ENCODE assay signal across 27 cellular contexts in genomic region chr1:233439721-233440120, GRCh38.
"Had no signal": no experiment of that assay in that cellular context is flagged by ENCODE, and none has a peak within 500 bp of the region (broad histone marks: within the 10 kb centered on the region; RNA-seq: fewer than 3 reads in every experiment).

No MANE protein-coding gene starts in this region.

- FAIRE-seq: bronchial epithelial cell, RCC 7860 had no signal

- H3K4me1 ChIP-seq: SJSA1 had no signal

- H3K4me3 ChIP-seq: body of pancreas, SJSA1 had no signal

- H3K27ac Mint-ChIP-seq: activated CD4-positive, alpha-beta memory T cell treated with anti-CD3 and anti-CD28 coated beads for 36 hours; activated CD4-positive, alpha-beta T cell treated with anti-CD3 and anti-CD28 coated beads, Interleukin-2, amount 10 ng/mL, durations not matched to agents 7 days and 5 days; activated naive CD4-positive, alpha-beta T cell treated with anti-CD3 and anti-CD28 coated beads, Interleukin-2, amount 50 U/mL, for 72 hours; activated naive CD8-positive, alpha-beta T cell treated with anti-CD3 and anti-CD28 coated beads, Interleukin-2, amount 50 U/mL, for 24 hours; IgD-negative memory B cell; T-helper 2 cell treated with Interferon-gamma antibody and Interleukin-4, amounts not matched to agents 5 μg/mL and 100 μg/mL, for 36 hours had no signal

- H3K9me3 ChIP-seq: body of pancreas, SJSA1 had no signal

- H3K4me1 Mint-ChIP-seq: activated CD4-positive, alpha-beta T cell treated with anti-CD3 and anti-CD28 coated beads, Interleukin-2, amount 10 ng/mL, durations not matched to agents 7 days and 5 days; activated naive CD8-positive, alpha-beta T cell treated with anti-CD3 and anti-CD28 coated beads, Interleukin-2, amount 50 U/mL, for 24 hours; IgD-negative memory B cell had no signal

- H3K36me3 Mint-ChIP-seq: activated CD4-positive, alpha-beta memory T cell treated with anti-CD3 and anti-CD28 coated beads for 36 hours; IgD-negative memory B cell had no signal

- H3K27ac ChIP-seq: body of pancreas, SJSA1 had no signal

- H3K36me3 ChIP-seq: SJSA1 had no signal

- H3K4me3 Mint-ChIP-seq: activated CD4-positive, alpha-beta memory T cell treated with anti-CD3 and anti-CD28 coated beads for 36 hours; activated CD4-positive, alpha-beta T cell treated with anti-CD3 and anti-CD28 coated beads, Interleukin-2, amount 10 ng/mL, durations not matched to agents 7 days and 5 days; activated naive CD8-positive, alpha-beta T cell treated with anti-CD3 and anti-CD28 coated beads, Interleukin-2, amount 50 U/mL, for 24 hours; activated T-cell treated with anti-CD3 and anti-CD28 coated beads, Interleukin-2, amount 50 U/mL, for 4 hours; IgD-negative memory B cell; T-helper 2 cell treated with Interferon-gamma antibody and Interleukin-4, amounts not matched to agents 5 μg/mL and 100 μg/mL, for 36 hours had no signal

- H3K9me3 Mint-ChIP-seq: activated CD4-positive, alpha-beta memory T cell treated with anti-CD3 and anti-CD28 coated beads for 36 hours; activated CD4-positive, alpha-beta T cell treated with anti-CD3 and anti-CD28 coated beads, Interleukin-2, amount 10 ng/mL, durations not matched to agents 7 days and 5 days; activated naive CD4-positive, alpha-beta T cell treated with anti-CD3 and anti-CD28 coated beads, Interleukin-2, amount 50 U/mL, for 72 hours; activated naive CD8-positive, alpha-beta T cell treated with anti-CD3 and anti-CD28 coated beads, Interleukin-2, amount 50 U/mL, for 24 hours; activated T-cell treated with anti-CD3 and anti-CD28 coated beads, Interleukin-2, amount 50 U/mL, for 4 hours; T-helper 2 cell treated with Interferon-gamma antibody and Interleukin-4, amounts not matched to agents 5 μg/mL and 100 μg/mL, for 36 hours had no signal

- DNase-seq: activated CD4-positive, alpha-beta memory T cell treated with anti-CD3 and anti-CD28 coated beads for 36 hours; activated CD4-positive, alpha-beta T cell treated with anti-CD3 and anti-CD28 coated beads, Interleukin-2, amount 10 ng/mL, durations not matched to agents 7 days and 5 days; activated CD4-positive, CD25-positive, alpha-beta regulatory T cell treated with anti-CD3 and anti-CD28 coated beads, Interleukin-2, amount 50 U/mL, for 72 hours; activated CD8-positive, alpha-beta memory T cell treated with anti-CD3 and anti-CD28 coated beads for 24 hours; activated effector memory CD4-positive, alpha-beta T cell treated with anti-CD3 and anti-CD28 coated beads, Interleukin-2, amount 50 U/mL, for 16 hours; activated naive CD4-positive, alpha-beta T cell treated with Interleukin-2 at 50 U/mL for 16 hours; activated naive CD8-positive, alpha-beta T cell treated with anti-CD3 and anti-CD28 coated beads, Interleukin-2, amount 50 U/mL, for 24 hours; activated T-cell treated with anti-CD3 and anti-CD28 coated beads, Interleukin-2, amount 50 U/mL, for 4 hours; amygdala; body of pancreas; central memory CD4-positive, alpha-beta T cell; KG1; NCI-H1105; NCI-H1436; NCI-H187; NCI-H2081; NCI-H510A treated with DMSO at 0.1 percent for 48 hours; NCI-H69; NK-92 treated with Interleukin-12 subunit alpha and Interleukin-12 subunit beta, amount 100 ng/mL, for 24 hours; SHP77; SW 1271 had no signal

- H3K27me3 ChIP-seq: SJSA1 had no signal
